Comparison of ENCODE assay signal across 1 cellular context in the genomic region with DNA sequence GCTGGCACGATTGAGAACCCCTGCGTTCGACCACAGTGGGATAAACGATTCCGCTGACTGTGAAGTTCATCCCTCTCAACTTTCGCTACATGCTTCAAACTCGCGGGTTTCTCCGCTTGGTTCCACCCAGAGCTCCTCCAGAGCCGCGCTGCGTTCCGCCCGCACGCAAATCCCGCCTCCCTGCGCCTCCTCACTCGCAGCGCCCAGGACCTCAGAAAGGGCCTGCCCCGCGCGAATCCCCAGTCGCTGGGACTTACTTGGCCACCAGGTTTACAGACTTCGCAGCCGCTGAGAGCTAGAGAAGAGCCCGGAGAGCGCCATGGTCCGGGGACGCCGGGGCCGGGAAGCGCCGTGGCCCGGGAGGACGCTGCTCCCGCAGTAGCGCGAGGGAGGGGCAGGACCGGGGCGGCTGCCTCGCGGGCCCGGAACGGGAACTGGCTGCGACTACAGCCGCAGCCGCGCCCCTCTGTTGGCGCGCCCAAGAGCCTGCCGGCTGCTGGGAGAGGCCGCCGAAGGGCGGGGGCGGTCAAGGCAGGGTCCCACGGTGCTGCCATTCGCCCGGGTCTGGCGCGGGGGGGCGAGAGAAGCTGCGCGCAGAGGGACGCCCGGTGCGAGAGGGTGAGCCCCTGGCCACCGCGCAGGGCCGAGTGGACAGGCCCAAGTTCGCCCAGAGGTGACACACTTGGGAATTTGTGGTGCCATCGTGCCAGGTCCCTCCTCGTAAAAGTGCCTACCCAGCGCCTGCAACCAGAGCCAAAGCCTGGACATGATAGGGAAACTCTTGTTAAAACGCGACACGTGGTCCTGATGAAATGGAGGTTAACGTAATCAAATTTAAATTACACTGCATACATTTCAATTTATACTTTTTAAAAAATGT.
TF ChIP-seq lines count a peak whose summit lies in the region.

A gene with protein sequence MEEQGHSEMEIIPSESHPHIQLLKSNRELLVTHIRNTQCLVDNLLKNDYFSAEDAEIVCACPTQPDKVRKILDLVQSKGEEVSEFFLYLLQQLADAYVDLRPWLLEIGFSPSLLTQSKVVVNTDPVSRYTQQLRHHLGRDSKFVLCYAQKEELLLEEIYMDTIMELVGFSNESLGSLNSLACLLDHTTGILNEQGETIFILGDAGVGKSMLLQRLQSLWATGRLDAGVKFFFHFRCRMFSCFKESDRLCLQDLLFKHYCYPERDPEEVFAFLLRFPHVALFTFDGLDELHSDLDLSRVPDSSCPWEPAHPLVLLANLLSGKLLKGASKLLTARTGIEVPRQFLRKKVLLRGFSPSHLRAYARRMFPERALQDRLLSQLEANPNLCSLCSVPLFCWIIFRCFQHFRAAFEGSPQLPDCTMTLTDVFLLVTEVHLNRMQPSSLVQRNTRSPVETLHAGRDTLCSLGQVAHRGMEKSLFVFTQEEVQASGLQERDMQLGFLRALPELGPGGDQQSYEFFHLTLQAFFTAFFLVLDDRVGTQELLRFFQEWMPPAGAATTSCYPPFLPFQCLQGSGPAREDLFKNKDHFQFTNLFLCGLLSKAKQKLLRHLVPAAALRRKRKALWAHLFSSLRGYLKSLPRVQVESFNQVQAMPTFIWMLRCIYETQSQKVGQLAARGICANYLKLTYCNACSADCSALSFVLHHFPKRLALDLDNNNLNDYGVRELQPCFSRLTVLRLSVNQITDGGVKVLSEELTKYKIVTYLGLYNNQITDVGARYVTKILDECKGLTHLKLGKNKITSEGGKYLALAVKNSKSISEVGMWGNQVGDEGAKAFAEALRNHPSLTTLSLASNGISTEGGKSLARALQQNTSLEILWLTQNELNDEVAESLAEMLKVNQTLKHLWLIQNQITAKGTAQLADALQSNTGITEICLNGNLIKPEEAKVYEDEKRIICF (minus strand): TSS at position 436 of the 880 bp plus-strand sequence. CDS start 21,863 bp downstream, outside the sequence.

TF ChIP-seq in GM12878, 131 proteins besides CTCF, POLR2A, EP300 and RAD21 (continued from another document and continues in another):
- TF ChIP-seq, protein P1, sequence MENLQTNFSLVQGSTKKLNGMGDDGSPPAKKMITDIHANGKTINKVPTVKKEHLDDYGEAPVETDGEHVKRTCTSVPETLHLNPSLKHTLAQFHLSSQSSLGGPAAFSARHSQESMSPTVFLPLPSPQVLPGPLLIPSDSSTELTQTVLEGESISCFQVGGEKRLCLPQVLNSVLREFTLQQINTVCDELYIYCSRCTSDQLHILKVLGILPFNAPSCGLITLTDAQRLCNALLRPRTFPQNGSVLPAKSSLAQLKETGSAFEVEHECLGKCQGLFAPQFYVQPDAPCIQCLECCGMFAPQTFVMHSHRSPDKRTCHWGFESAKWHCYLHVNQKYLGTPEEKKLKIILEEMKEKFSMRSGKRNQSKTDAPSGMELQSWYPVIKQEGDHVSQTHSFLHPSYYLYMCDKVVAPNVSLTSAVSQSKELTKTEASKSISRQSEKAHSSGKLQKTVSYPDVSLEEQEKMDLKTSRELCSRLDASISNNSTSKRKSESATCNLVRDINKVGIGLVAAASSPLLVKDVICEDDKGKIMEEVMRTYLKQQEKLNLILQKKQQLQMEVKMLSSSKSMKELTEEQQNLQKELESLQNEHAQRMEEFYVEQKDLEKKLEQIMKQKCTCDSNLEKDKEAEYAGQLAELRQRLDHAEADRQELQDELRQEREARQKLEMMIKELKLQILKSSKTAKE (IDR thresholded peaks at IDR 0.05; ENCODE audit: low read depth, poor library complexity, severe bottlenecking): no peak
- no peak for TF ChIP-seq JUNB (IDR thresholded peaks at IDR 0.05)
- peak; percentile 30; the same call in 1 of the 2 replicates for TF ChIP-seq E2F4 (IDR thresholded peaks at IDR 0.05; ENCODE audit: low read depth, low read length)
- TF ChIP-seq LARP7 (IDR thresholded peaks at IDR 0.05): peak; percentile 83
- TF ChIP-seq BACH1 (IDR thresholded peaks at IDR 0.05; ENCODE audit: borderline replicate concordance): peak; percentile 62; the same call in 1 of the 2 replicates
- peak; percentile 78 for TF ChIP-seq DPF2 (IDR thresholded peaks at IDR 0.05)
- TF ChIP-seq NKRF (conservative IDR thresholded peaks at IDR 0.05): peak; percentile 67; the same call in 1 of the 2 replicates
- TF ChIP-seq KLF5 (IDR thresholded peaks at IDR 0.05; ENCODE audit: partially characterized antibody): no peak
- TF ChIP-seq KDM1A (IDR thresholded peaks at IDR 0.05; ENCODE audit: borderline replicate concordance): no peak
- no peak for TF ChIP-seq RBBP5 (conservative IDR thresholded peaks at IDR 0.05)
- TF ChIP-seq RELA (IDR thresholded peaks at IDR 0.05; ENCODE audit: borderline replicate concordance, partially characterized antibody): no peak
- TF ChIP-seq, protein P2, sequence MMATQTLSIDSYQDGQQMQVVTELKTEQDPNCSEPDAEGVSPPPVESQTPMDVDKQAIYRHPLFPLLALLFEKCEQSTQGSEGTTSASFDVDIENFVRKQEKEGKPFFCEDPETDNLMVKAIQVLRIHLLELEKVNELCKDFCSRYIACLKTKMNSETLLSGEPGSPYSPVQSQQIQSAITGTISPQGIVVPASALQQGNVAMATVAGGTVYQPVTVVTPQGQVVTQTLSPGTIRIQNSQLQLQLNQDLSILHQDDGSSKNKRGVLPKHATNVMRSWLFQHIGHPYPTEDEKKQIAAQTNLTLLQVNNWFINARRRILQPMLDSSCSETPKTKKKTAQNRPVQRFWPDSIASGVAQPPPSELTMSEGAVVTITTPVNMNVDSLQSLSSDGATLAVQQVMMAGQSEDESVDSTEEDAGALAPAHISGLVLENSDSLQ (IDR thresholded peaks at IDR 0.05): no peak
- no peak for TF ChIP-seq HSF1 (IDR thresholded peaks at IDR 0.05; ENCODE audit: low read depth, low read length)
- no peak for TF ChIP-seq ASH2L (IDR thresholded peaks at IDR 0.05; ENCODE audit: borderline replicate concordance, low read depth)
- no peak for TF ChIP-seq PAX5 (IDR thresholded peaks at IDR 0.05; ENCODE audit: borderline replicate concordance, low read depth, low read length)
- peak; percentile 77 for TF ChIP-seq ZNF687 (IDR thresholded peaks at IDR 0.05)
- no peak for TF ChIP-seq PAX8 (IDR thresholded peaks at IDR 0.05)
- TF ChIP-seq, protein P3, sequence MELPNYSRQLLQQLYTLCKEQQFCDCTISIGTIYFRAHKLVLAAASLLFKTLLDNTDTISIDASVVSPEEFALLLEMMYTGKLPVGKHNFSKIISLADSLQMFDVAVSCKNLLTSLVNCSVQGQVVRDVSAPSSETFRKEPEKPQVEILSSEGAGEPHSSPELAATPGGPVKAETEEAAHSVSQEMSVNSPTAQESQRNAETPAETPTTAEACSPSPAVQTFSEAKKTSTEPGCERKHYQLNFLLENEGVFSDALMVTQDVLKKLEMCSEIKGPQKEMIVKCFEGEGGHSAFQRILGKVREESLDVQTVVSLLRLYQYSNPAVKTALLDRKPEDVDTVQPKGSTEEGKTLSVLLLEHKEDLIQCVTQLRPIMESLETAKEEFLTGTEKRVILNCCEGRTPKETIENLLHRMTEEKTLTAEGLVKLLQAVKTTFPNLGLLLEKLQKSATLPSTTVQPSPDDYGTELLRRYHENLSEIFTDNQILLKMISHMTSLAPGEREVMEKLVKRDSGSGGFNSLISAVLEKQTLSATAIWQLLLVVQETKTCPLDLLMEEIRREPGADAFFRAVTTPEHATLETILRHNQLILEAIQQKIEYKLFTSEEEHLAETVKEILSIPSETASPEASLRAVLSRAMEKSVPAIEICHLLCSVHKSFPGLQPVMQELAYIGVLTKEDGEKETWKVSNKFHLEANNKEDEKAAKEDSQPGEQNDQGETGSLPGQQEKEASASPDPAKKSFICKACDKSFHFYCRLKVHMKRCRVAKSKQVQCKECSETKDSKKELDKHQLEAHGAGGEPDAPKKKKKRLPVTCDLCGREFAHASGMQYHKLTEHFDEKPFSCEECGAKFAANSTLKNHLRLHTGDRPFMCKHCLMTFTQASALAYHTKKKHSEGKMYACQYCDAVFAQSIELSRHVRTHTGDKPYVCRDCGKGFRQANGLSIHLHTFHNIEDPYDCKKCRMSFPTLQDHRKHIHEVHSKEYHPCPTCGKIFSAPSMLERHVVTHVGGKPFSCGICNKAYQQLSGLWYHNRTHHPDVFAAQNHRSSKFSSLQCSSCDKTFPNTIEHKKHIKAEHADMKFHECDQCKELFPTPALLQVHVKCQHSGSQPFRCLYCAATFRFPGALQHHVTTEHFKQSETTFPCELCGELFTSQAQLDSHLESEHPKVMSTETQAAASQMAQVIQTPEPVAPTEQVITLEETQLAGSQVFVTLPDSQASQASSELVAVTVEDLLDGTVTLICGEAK (IDR thresholded peaks at IDR 0.05; ENCODE audit: borderline replicate concordance): no peak
- TF ChIP-seq NR2C1 (IDR thresholded peaks at IDR 0.05): no peak
- peak in 1 of 2 experiments; percentile 64; a peak in 2 of 4 replicates for TF ChIP-seq BHLHE40 (IDR thresholded peaks at IDR 0.05; ENCODE audit: borderline replicate concordance in 1 of 2, low read depth in 2 of 2, low read length in 1 of 2)
- no peak for TF ChIP-seq SP1 (IDR thresholded peaks at IDR 0.05; ENCODE audit: low read depth, low read length)
- TF ChIP-seq CBFB (IDR thresholded peaks at IDR 0.05; ENCODE audit: low read depth): no peak
- TF ChIP-seq POLR2AphosphoS2 (IDR thresholded peaks at IDR 0.05; ENCODE audit: low read depth, low read length): 0 out of 2 replicates have a peak, but pooled peaks have one; percentile 48
- no peak for TF ChIP-seq ESRRA (IDR thresholded peaks at IDR 0.05; ENCODE audit: low read length)
- TF ChIP-seq MEF2A (IDR thresholded peaks at IDR 0.05; ENCODE audit: insufficient read depth, low read depth, low read length): no peak
- no peak for TF ChIP-seq E4F1 (IDR thresholded peaks at IDR 0.05; ENCODE audit: borderline replicate concordance, partially characterized antibody)
